32 cellular contexts compared by ENCODE assay signal in genomic region chr22:32874330-32874729, GRCh38.
"Had no signal": no experiment of that assay in that cellular context is flagged by ENCODE, and none has a peak within 500 bp of the region (broad histone marks: within the 10 kb centered on the region; RNA-seq: fewer than 3 reads in every experiment).

No MANE protein-coding gene starts in this region.

- H3K9me3 ChIP-seq: ascending aorta, Peyer's patch had no signal

- H3K27ac Mint-ChIP-seq: activated CD8-positive, alpha-beta T cell treated with anti-CD3 and anti-CD28 coated beads for 36 hours; activated naive CD4-positive, alpha-beta T cell treated with anti-CD3 and anti-CD28 coated beads, Interleukin-2, amount 50 U/mL, for 24 hours; activated naive CD8-positive, alpha-beta T cell treated with anti-CD3 and anti-CD28 coated beads, Interleukin-2, amount 10 ng/mL, durations not matched to agents 7 days and 5 days; activated T-cell treated with anti-CD3 and anti-CD28 coated beads, Interleukin-2, amount 50 U/mL, for 72 hours; activated T-helper 17 cell treated with anti-CD3 and anti-CD28 coated beads, Interleukin-2, amount 50 U/mL, for 72 hours had no signal

- ATAC-seq: activated CD8-positive, alpha-beta T cell treated with anti-CD3 and anti-CD28 coated beads for 36 hours; activated T-cell treated with anti-CD3 and anti-CD28 coated beads, Interleukin-2, amount 50 U/mL, for 72 hours; activated T-helper 17 cell treated with anti-CD3 and anti-CD28 coated beads, Interleukin-2, amount 50 U/mL, for 72 hours had no signal

- H3K27ac ChIP-seq: ascending aorta, cardiac muscle cell, Peyer's patch, WERI-Rb-1 had no signal

- H3K27me3 Mint-ChIP-seq: activated CD8-positive, alpha-beta T cell treated with anti-CD3 and anti-CD28 coated beads for 36 hours; activated naive CD4-positive, alpha-beta T cell treated with anti-CD3 and anti-CD28 coated beads, Interleukin-2, amount 50 U/mL, for 24 hours had no signal

- DNase-seq: activated CD4-positive, alpha-beta T cell treated with anti-CD3 and anti-CD28 coated beads for 1 hour; activated CD4-positive, alpha-beta T cell treated with anti-CD3 and anti-CD28 coated beads for 48 hours; activated CD4-positive, alpha-beta T cell treated with anti-CD3 and anti-CD28 coated beads, Interleukin-2, amount 50 U/mL, for 4 hours; activated CD4-positive, CD25-positive, alpha-beta regulatory T cell; activated CD8-positive, alpha-beta T cell treated with anti-CD3 and anti-CD28 coated beads for 36 hours; activated effector memory CD4-positive, alpha-beta T cell treated with anti-CD3 and anti-CD28 coated beads, Interleukin-2, amount 50 U/mL, for 16 hours; activated naive CD4-positive, alpha-beta T cell treated with Interleukin-2 at 50 U/mL for 16 hours; activated naive CD8-positive, alpha-beta T cell treated with anti-CD3 and anti-CD28 coated beads, Interleukin-2, amount 10 ng/mL, durations not matched to agents 7 days and 5 days; activated T-cell treated with anti-CD3 and anti-CD28 coated beads, Interleukin-2, amount 50 U/mL, for 1 hour; activated T-cell treated with anti-CD3 and anti-CD28 coated beads, Interleukin-2, amount 50 U/mL, for 72 hours; amygdala; NCI-H1092 treated with DMSO at 0.1 percent for 48 hours; NCI-H1417; NCI-H146; NCI-H187; NCI-H2029 treated with DMSO at 0.1 percent for 48 hours; NCI-H2107; NCI-H345; NCI-H526 treated with DMSO at 0.1 percent for 48 hours; NCI-H774; Peyer's patch; RPMI8226; SW 1271; T-helper 1 cell; T-helper 2 cell; T-helper 9 cell; WERI-Rb-1 had no signal

- H3K4me3 ChIP-seq: ascending aorta, cardiac muscle cell, Peyer's patch had no signal

- H3K27me3 ChIP-seq: ascending aorta, cardiac muscle cell, Peyer's patch had no signal

- H3K4me1 Mint-ChIP-seq: activated naive CD4-positive, alpha-beta T cell treated with anti-CD3 and anti-CD28 coated beads, Interleukin-2, amount 50 U/mL, for 24 hours; activated naive CD8-positive, alpha-beta T cell treated with anti-CD3 and anti-CD28 coated beads, Interleukin-2, amount 10 ng/mL, durations not matched to agents 7 days and 5 days; activated T-helper 17 cell treated with anti-CD3 and anti-CD28 coated beads, Interleukin-2, amount 50 U/mL, for 72 hours; central memory CD8-positive, alpha-beta T cell had no signal

- H3K4me1 ChIP-seq: ascending aorta, Peyer's patch had no signal

- H3K4me3 Mint-ChIP-seq: activated CD8-positive, alpha-beta T cell treated with anti-CD3 and anti-CD28 coated beads for 36 hours; activated naive CD4-positive, alpha-beta T cell treated with anti-CD3 and anti-CD28 coated beads, Interleukin-2, amount 50 U/mL, for 24 hours; activated naive CD8-positive, alpha-beta T cell treated with anti-CD3 and anti-CD28 coated beads, Interleukin-2, amount 10 ng/mL, durations not matched to agents 7 days and 5 days; activated T-cell treated with anti-CD3 and anti-CD28 coated beads, Interleukin-2, amount 50 U/mL, for 72 hours; activated T-helper 17 cell treated with anti-CD3 and anti-CD28 coated beads, Interleukin-2, amount 50 U/mL, for 72 hours; central memory CD8-positive, alpha-beta T cell had no signal

- H3K36me3 Mint-ChIP-seq: activated naive CD4-positive, alpha-beta T cell treated with anti-CD3 and anti-CD28 coated beads, Interleukin-2, amount 50 U/mL, for 24 hours; activated naive CD8-positive, alpha-beta T cell treated with anti-CD3 and anti-CD28 coated beads, Interleukin-2, amount 10 ng/mL, durations not matched to agents 7 days and 5 days had no signal

- H3K36me3 ChIP-seq: ascending aorta, cardiac muscle cell, Peyer's patch, WERI-Rb-1 had no signal

- H3K9me3 Mint-ChIP-seq: activated CD8-positive, alpha-beta T cell treated with anti-CD3 and anti-CD28 coated beads for 36 hours; activated naive CD4-positive, alpha-beta T cell treated with anti-CD3 and anti-CD28 coated beads, Interleukin-2, amount 50 U/mL, for 24 hours; activated naive CD8-positive, alpha-beta T cell treated with anti-CD3 and anti-CD28 coated beads, Interleukin-2, amount 10 ng/mL, durations not matched to agents 7 days and 5 days; activated T-cell treated with anti-CD3 and anti-CD28 coated beads, Interleukin-2, amount 50 U/mL, for 72 hours; activated T-helper 17 cell treated with anti-CD3 and anti-CD28 coated beads, Interleukin-2, amount 50 U/mL, for 72 hours; central memory CD8-positive, alpha-beta T cell had no signal
